ENCODE assay signal across 29 cellular contexts in the genomic region with DNA sequence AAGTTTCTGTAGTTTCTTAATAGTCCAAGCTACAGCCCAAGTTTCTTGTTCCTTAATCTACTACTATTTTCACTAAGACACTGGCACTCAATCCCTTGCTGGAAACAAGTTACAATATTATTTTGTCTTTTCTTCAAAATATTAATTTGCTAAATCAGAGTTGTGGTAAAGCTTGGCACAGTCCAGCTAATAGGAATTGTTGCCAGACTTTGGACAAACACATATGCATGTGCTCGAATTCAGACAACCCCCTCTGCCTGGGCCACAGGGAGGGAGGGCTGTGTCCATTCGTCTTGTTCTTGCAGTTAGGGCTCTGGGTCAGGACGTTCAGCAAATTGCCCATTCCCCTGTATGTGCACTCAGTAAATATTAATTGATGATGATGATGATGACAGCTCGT.
"Had no signal": no experiment of that assay in that cellular context is flagged by ENCODE, and none has a peak within 500 bp of the region (broad histone marks: within the 10 kb centered on the region; RNA-seq: fewer than 3 reads in every experiment).

No MANE protein-coding gene starts in this region.

- H3K27me3 ChIP-seq: left lung, neural progenitor cell, neutrophil, right atrium auricular region, right lobe of liver, transverse colon, upper lobe of left lung, vagina had no signal

- H3K36me3 ChIP-seq: left lung, lower lobe of right lung, neural progenitor cell, neutrophil, right atrium auricular region, right lobe of liver, transverse colon, upper lobe of left lung, vagina had no signal

- H3K36me3 Mint-ChIP-seq: immature natural killer cell; naive thymus-derived CD8-positive, alpha-beta T cell; neural progenitor cell; stimulated activated memory B cell treated with anti-CD40 and anti-IgM and Interleukin-4, amounts not matched to agents 10 μg/mL and 1 μg/mL and 100 μg/mL, for 72 hours had no signal

- H3K27ac ChIP-seq: left lung, lower lobe of right lung, neural progenitor cell, neutrophil, parathyroid adenoma, right atrium auricular region, right lobe of liver, transverse colon, upper lobe of left lung, vagina had no signal

- DNase-seq: hypothalamus; immature natural killer cell; kidney; left colon; left lung; lower lobe of right lung; mammary epithelial cell; mesenchymal stem cell; naive thymus-derived CD8-positive, alpha-beta T cell; nephron progenitor cell; occipital lobe; stimulated activated CD4-positive, alpha-beta T cell treated with anti-CD3 and anti-CD28 coated beads, Interleukin-1b, Interleukin-23, amount 100 ng/mL, for 48 hours; stimulated activated CD4-positive, alpha-beta T cell treated with anti-CD3 and anti-CD28 coated beads, Interleukin-2, amount 100 ng/mL, for 48 hours; stimulated activated CD4-positive, alpha-beta T cell treated with anti-CD3 and anti-CD28 coated beads, Interleukin-4, amount 100 ng/mL, for 4 hours; stimulated activated CD8-positive, alpha-beta memory T cell treated with anti-CD3 and anti-CD28 coated beads, Interleukin-4, amount 100 ng/mL, for 48 hours; stimulated activated naive CD4-positive, alpha-beta T cell treated with Interleukin-2 at 50 U/mL for 16 hours; stimulated activated naive CD8-positive, alpha-beta T cell treated with anti-CD3 and anti-CD28 coated beads, Interleukin-15, amount 100 ng/mL, for 72 hours; substantia nigra; transverse colon had no signal

- H3K27ac Mint-ChIP-seq: immature natural killer cell; naive thymus-derived CD8-positive, alpha-beta T cell; nephron progenitor cell; neural progenitor cell; progenitor cell of endocrine pancreas; stimulated activated memory B cell treated with anti-CD40 and anti-IgM and Interleukin-4, amounts not matched to agents 10 μg/mL and 1 μg/mL and 100 μg/mL, for 72 hours; stimulated activated naive CD8-positive, alpha-beta T cell treated with anti-CD3 and anti-CD28 coated beads, Interleukin-15, amount 100 ng/mL, for 72 hours had no signal

- H3K9me3 Mint-ChIP-seq: immature natural killer cell; nephron progenitor cell; neural progenitor cell; stimulated activated memory B cell treated with anti-CD40 and anti-IgM and Interleukin-4, amounts not matched to agents 10 μg/mL and 1 μg/mL and 100 μg/mL, for 72 hours; stimulated activated naive CD8-positive, alpha-beta T cell treated with anti-CD3 and anti-CD28 coated beads, Interleukin-15, amount 100 ng/mL, for 72 hours had no signal

- H3K9me3 ChIP-seq: left lung, lower lobe of right lung, neutrophil, right atrium auricular region, right lobe of liver, transverse colon, upper lobe of left lung, vagina had no signal

- ATAC-seq: left colon; naive thymus-derived CD8-positive, alpha-beta T cell; stimulated activated memory B cell treated with anti-CD40 and anti-IgM and Interleukin-4, amounts not matched to agents 10 μg/mL and 1 μg/mL and 100 μg/mL, for 72 hours; stimulated activated naive CD8-positive, alpha-beta T cell treated with anti-CD3 and anti-CD28 coated beads, Interleukin-15, amount 100 ng/mL, for 72 hours had no signal

- H3K4me3 ChIP-seq: left lung, lower lobe of right lung, neural progenitor cell, right atrium auricular region, right lobe of liver, smooth muscle cell, transverse colon, upper lobe of left lung, vagina had no signal

- H3K4me1 Mint-ChIP-seq: immature natural killer cell; stimulated activated memory B cell treated with anti-CD40 and anti-IgM and Interleukin-4, amounts not matched to agents 10 μg/mL and 1 μg/mL and 100 μg/mL, for 72 hours had no signal

- H3K9ac ChIP-seq: neural progenitor cell, parathyroid adenoma had no signal

- H3K4me1 ChIP-seq: left lung, lower lobe of right lung, neural progenitor cell, parathyroid adenoma, right atrium auricular region, right lobe of liver, transverse colon had no signal

- H3K4me3 Mint-ChIP-seq: immature natural killer cell; naive thymus-derived CD8-positive, alpha-beta T cell; nephron progenitor cell; neural progenitor cell; stimulated activated memory B cell treated with anti-CD40 and anti-IgM and Interleukin-4, amounts not matched to agents 10 μg/mL and 1 μg/mL and 100 μg/mL, for 72 hours; stimulated activated naive CD8-positive, alpha-beta T cell treated with anti-CD3 and anti-CD28 coated beads, Interleukin-15, amount 100 ng/mL, for 72 hours had no signal
